Comparison of ENCODE assay signal across 21 cellular contexts in the genomic region with DNA sequence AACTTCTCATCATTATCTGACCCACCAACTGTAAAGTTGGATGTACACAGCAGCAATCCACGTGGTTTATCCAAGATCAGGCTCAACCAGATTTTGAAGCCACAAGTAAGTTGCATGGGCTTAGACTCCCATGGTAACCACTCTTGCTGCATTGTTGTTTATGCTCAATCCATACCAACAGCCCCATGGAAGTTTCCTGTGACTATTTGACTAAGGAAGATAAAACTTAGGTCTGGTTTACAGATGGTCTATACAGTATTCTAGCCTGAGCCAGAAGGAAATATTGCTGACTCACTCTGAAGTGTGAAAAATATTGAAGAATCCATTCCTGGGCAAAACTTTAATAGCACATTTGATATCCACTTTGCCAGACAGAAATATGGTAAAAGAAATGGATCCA.
A peak's percentile ranks its signal among the peaks of the same experiment; 100 is the strongest.
DNase-seq lines count a peak whose midpoint lies in the region; ATAC-seq and TF ChIP-seq lines count a peak whose summit lies in the region.
"Had no signal": no experiment of that assay in that cellular context is flagged by ENCODE, and none has a peak within 500 bp of the region (broad histone marks: within the 10 kb centered on the region; RNA-seq: fewer than 3 reads in every experiment).

No MANE protein-coding gene starts in this region.

- no peaks in the 10 kb centered on the region for H3K9me3 Mint-ChIP-seq in HFFc6
- H3K9me3 Mint-ChIP-seq in activated T-helper 17 cell treated with anti-CD3 and anti-CD28 coated beads, Interleukin-2, amount 50 U/mL, for 72 hours = no peaks in the 10 kb centered on the region
- H3K9me3 Mint-ChIP-seq: T-cell had no signal

- 0 out of 2 replicates have a peak, but pooled peaks cover 1% of the 10 kb centered on the region for H3K27me3 Mint-ChIP-seq in HFFc6 (ENCODE audit: insufficient read depth)
- H3K27me3 Mint-ChIP-seq in activated T-helper 17 cell treated with anti-CD3 and anti-CD28 coated beads, Interleukin-2, amount 50 U/mL, for 72 hours = no peaks in the 10 kb centered on the region
- H3K27me3 Mint-ChIP-seq: B cell, T-cell had no signal

- no peak overlapping the region for H3K9ac ChIP-seq in trophoblast cell (ENCODE audit: low read length)

- H2BK5ac ChIP-seq in trophoblast cell (ENCODE audit: low read depth, low read length, poor library complexity) = no peak overlapping the region

- no peak overlapping the region for H3K4me2 ChIP-seq in trophoblast cell (ENCODE audit: low read length)

- H2BK120ac ChIP-seq in trophoblast cell (ENCODE audit: insufficient read depth, low read length, poor library complexity) = no peak overlapping the region

- no CpG with 5 or more reads among the region's 1 CpG for WGBS in trophoblast cell (ENCODE audit: extremely low coverage, insufficient coverage, insufficient read length)

- H3K18ac ChIP-seq in trophoblast cell (ENCODE audit: low read length) = no peak overlapping the region

- no peak overlapping the region for H4K8ac ChIP-seq in trophoblast cell (ENCODE audit: low read depth, low read length)

- peak overlapping the region; percentile 62 for H3K27ac Mint-ChIP-seq in HFFc6
- H3K27ac Mint-ChIP-seq in activated T-helper 17 cell treated with anti-CD3 and anti-CD28 coated beads, Interleukin-2, amount 50 U/mL, for 72 hours = no peak overlapping the region
- H3K27ac Mint-ChIP-seq: B cell, T-cell had no signal

- TF ChIP-seq CTCF in HFFc6 (IDR thresholded peaks at IDR 0.05) (no peak), astrocyte of the spinal cord (IDR thresholded peaks at IDR 0.05; ENCODE audit: low read depth, low read length) (no peak), fibroblast of pulmonary artery (IDR thresholded peaks at IDR 0.05; ENCODE audit: low read length, missing control alignments) (no peak)

- H2AK5ac ChIP-seq in trophoblast cell (ENCODE audit: low read length) = no peak overlapping the region

- H3K4me3 Mint-ChIP-seq in HFFc6 = no peak overlapping the region
- no peak overlapping the region for H3K4me3 Mint-ChIP-seq in activated T-helper 17 cell treated with anti-CD3 and anti-CD28 coated beads, Interleukin-2, amount 50 U/mL, for 72 hours
- H3K4me3 Mint-ChIP-seq: B cell, T-cell had no signal

- no peaks in the 10 kb centered on the region for H3K79me2 ChIP-seq in trophoblast cell (ENCODE audit: control insufficient read depth, insufficient read depth, low read length, poor library complexity)

- H3K4me1 ChIP-seq in trophoblast cell (ENCODE audit: control insufficient read depth in 1 of 2, insufficient read depth in 2 of 2, low read length in 2 of 2) = peaks cover 0 to 11% of the 10 kb centered on the region in 2 experiments

- H4K91ac ChIP-seq in trophoblast cell (ENCODE audit: low read depth, low read length) = no peak overlapping the region

- no peaks in the 10 kb centered on the region for H3K27me3 ChIP-seq in trophoblast cell (ENCODE audit: insufficient read depth, low read length)

- no peaks in the 10 kb centered on the region for H3K36me3 ChIP-seq in trophoblast cell (ENCODE audit: control insufficient read depth in 1 of 2, insufficient read depth in 2 of 2, low read length in 2 of 2)
- H3K36me3 ChIP-seq: lower lobe of right lung had no signal

- no peak overlapping the region for H3K4me3 ChIP-seq in astrocyte of the spinal cord (ENCODE audit: low read depth, low read length)
- no peak overlapping the region for H3K4me3 ChIP-seq in fibroblast of pulmonary artery (replicated peaks; ENCODE audit: low read depth, low read length)
- H3K4me3 ChIP-seq in trophoblast cell (ENCODE audit: low read depth, low read length) = no peak overlapping the region
- H3K4me3 ChIP-seq: lower lobe of right lung had no signal

- no peak overlapping the region for H3K14ac ChIP-seq in trophoblast cell (ENCODE audit: low read length)

- no peak overlapping the region for H2AFZ ChIP-seq in trophoblast cell (ENCODE audit: insufficient read depth, low read length, poor library complexity)

- ATAC-seq in HG03097 (IDR thresholded peaks at IDR 0.05; ENCODE audit: low FRiP score, unreplicated experiment) (no peak), GM19397 (IDR thresholded peaks at IDR 0.05; ENCODE audit: unreplicated experiment) (no peak)
- no peak for ATAC-seq in activated T-helper 17 cell treated with anti-CD3 and anti-CD28 coated beads, Interleukin-2, amount 50 U/mL, for 72 hours (replicated peaks)
- ATAC-seq: T-cell had no signal

- no peaks in the 10 kb centered on the region for H3K36me3 Mint-ChIP-seq in HFFc6 (ENCODE audit: low read depth)
- no peaks in the 10 kb centered on the region for H3K36me3 Mint-ChIP-seq in activated T-helper 17 cell treated with anti-CD3 and anti-CD28 coated beads, Interleukin-2, amount 50 U/mL, for 72 hours (ENCODE audit: low read depth)
- H3K36me3 Mint-ChIP-seq: T-cell had no signal

- H3K79me1 ChIP-seq in trophoblast cell (ENCODE audit: low read length) = peaks cover 9% of the 10 kb centered on the region

- H3K9me3 ChIP-seq in trophoblast cell (ENCODE audit: insufficient read depth, low read depth, low read length) = no peaks in the 10 kb centered on the region
- H3K9me3 ChIP-seq: lower lobe of right lung had no signal

- H3K4me1 Mint-ChIP-seq in HFFc6 (ENCODE audit: low read depth) = peaks cover 23% of the 10 kb centered on the region
- H3K4me1 Mint-ChIP-seq in activated T-helper 17 cell treated with anti-CD3 and anti-CD28 coated beads, Interleukin-2, amount 50 U/mL, for 72 hours = peaks cover 4% of the 10 kb centered on the region
- H3K4me1 Mint-ChIP-seq: B cell had no signal

- in situ Hi-C loops in astrocyte of the spinal cord (cut with HindIII; ENCODE audit: low sequenced_read_pairs) = no loop called here

- H2BK12ac ChIP-seq in trophoblast cell (ENCODE audit: low read length) = no peak overlapping the region

- H3K23ac ChIP-seq in trophoblast cell (ENCODE audit: low read length) = peak overlapping the region; percentile 70

- no peak overlapping the region for H4K12ac ChIP-seq in trophoblast cell (ENCODE audit: low read depth, low read length)

- no peak overlapping the region for H3K27ac ChIP-seq in trophoblast cell (ENCODE audit: low read depth, low read length)
- H3K27ac ChIP-seq: lower lobe of right lung had no signal

- DNase-seq in HFFc6 = peak; percentile 18
- DNase-seq in astrocyte of the spinal cord (ENCODE audit: low read depth, low spot score) = peak; percentile 15
- DNase-seq in fibroblast of pulmonary artery (ENCODE audit: low read depth) = peak; percentile 60
- DNase-seq in trophoblast cell = no peak
- no peak for DNase-seq in NCI-H1105 (lab: John Stamatoyannopoulos, UW)
- DNase-seq: activated CD4-positive, alpha-beta T cell treated with anti-CD3 and anti-CD28 coated beads for 48 hours; activated CD8-positive, alpha-beta memory T cell treated with anti-CD3 and anti-CD28 coated beads, Interleukin-2, amount 50 U/mL, for 4 hours; activated gamma-delta T cell; amniotic stem cell; effector memory CD4-positive, alpha-beta T cell; lower lobe of right lung; NCI-H1694; NCI-H2227 treated with DMSO at 0.1 percent for 48 hours; NCI-H748 treated with DMSO at 0.1 percent for 48 hours; SIG-M5; stimulated activated CD8-positive, alpha-beta memory T cell treated with anti-CD3 and anti-CD28 coated beads, Interleukin-4, amount 100 ng/mL, for 48 hours; T-cell had no signal

- H3K4ac ChIP-seq in trophoblast cell (ENCODE audit: low read depth, low read length) = no peak overlapping the region

Comparison
In these comparisons a context has a peak if more than half of its experiments do, and no peak if none do; other contexts are left out.
1. DNase-seq: peak in HFFc6 (single experiment), astrocyte of the spinal cord (single experiment) and fibroblast of pulmonary artery (single experiment); none in trophoblast cell (0 of 2) and NCI-H1105 (single experiment).